1 cellular context compared by ENCODE assay signal in the genomic region with DNA sequence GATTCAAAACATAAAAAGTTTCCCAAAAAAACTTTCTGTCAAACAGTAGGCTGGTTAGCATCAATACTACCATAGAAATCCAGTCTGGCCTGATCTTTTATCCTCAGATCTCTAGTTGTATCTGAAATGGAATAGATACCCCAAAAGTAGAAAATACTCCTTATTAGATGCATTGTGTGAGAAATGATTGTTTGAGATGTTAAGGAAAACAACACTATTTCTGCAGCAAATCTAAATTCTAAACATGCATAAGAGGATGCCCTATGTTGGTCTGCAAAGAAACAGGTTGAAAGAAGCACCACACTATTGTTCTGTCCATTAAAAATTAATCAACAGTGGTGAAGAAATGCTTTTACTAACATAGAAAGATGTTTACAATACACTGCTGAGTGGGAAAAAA.
TF ChIP-seq lines count a peak whose summit lies in the region.

No MANE protein-coding gene starts in this region.

TF ChIP-seq in GM23338, 12 proteins besides CTCF, POLR2A, EP300 and RAD21 (continued from another document):
- TF ChIP-seq, protein P1, sequence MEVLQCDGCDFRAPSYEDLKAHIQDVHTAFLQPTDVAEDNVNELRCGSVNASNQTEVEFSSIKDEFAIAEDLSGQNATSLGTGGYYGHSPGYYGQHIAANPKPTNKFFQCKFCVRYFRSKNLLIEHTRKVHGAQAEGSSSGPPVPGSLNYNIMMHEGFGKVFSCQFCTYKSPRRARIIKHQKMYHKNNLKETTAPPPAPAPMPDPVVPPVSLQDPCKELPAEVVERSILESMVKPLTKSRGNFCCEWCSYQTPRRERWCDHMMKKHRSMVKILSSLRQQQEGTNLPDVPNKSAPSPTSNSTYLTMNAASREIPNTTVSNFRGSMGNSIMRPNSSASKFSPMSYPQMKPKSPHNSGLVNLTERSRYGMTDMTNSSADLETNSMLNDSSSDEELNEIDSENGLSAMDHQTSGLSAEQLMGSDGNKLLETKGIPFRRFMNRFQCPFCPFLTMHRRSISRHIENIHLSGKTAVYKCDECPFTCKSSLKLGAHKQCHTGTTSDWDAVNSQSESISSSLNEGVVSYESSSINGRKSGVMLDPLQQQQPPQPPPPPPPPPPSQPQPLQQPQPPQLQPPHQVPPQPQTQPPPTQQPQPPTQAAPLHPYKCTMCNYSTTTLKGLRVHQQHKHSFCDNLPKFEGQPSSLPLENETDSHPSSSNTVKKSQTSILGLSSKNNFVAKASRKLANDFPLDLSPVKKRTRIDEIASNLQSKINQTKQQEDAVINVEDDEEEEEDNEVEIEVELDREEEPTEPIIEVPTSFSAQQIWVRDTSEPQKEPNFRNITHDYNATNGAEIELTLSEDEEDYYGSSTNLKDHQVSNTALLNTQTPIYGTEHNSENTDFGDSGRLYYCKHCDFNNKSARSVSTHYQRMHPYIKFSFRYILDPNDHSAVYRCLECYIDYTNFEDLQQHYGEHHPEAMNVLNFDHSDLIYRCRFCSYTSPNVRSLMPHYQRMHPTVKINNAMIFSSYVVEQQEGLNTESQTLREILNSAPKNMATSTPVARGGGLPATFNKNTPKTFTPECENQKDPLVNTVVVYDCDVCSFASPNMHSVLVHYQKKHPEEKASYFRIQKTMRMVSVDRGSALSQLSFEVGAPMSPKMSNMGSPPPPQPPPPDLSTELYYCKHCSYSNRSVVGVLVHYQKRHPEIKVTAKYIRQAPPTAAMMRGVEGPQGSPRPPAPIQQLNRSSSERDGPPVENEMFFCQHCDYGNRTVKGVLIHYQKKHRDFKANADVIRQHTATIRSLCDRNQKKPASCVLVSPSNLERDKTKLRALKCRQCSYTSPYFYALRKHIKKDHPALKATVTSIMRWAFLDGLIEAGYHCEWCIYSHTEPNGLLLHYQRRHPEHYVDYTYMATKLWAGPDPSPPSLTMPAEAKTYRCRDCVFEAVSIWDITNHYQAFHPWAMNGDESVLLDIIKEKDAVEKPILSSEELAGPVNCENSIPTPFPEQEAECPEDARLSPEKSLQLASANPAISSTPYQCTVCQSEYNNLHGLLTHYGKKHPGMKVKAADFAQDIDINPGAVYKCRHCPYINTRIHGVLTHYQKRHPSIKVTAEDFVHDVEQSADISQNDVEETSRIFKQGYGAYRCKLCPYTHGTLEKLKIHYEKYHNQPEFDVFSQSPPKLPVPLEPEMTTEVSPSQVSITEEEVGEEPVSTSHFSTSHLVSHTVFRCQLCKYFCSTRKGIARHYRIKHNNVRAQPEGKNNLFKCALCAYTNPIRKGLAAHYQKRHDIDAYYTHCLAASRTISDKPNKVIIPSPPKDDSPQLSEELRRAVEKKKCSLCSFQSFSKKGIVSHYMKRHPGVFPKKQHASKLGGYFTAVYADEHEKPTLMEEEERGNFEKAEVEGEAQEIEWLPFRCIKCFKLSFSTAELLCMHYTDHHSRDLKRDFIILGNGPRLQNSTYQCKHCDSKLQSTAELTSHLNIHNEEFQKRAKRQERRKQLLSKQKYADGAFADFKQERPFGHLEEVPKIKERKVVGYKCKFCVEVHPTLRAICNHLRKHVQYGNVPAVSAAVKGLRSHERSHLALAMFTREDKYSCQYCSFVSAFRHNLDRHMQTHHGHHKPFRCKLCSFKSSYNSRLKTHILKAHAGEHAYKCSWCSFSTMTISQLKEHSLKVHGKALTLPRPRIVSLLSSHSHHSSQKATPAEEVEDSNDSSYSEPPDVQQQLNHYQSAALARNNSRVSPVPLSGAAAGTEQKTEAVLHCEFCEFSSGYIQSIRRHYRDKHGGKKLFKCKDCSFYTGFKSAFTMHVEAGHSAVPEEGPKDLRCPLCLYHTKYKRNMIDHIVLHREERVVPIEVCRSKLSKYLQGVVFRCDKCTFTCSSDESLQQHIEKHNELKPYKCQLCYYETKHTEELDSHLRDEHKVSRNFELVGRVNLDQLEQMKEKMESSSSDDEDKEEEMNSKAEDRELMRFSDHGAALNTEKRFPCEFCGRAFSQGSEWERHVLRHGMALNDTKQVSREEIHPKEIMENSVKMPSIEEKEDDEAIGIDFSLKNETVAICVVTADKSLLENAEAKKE (CRISPR knock-in tag; IDR thresholded peaks at IDR 0.05) = no peak
